Comparison of ENCODE assay signal across 17 cellular contexts in the genomic region with DNA sequence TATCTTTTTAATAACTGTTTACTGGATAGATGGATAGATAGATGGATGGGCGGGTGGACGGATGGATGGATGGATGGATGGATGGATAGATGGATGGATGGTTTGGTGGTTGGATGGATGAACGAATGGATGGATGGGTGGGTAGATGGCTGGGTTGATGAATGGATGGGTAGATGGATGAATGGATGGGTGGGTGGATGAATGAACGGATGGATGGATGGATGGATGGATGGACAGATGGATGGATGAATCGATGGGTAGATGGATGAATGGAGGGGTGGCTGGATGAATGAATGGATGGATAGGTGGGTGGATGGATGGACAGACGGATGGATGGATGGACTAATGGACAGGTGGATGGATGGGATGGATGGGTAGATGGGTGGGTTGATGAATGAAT. TPM values are rescaled to one million over a fixed set of nuclear protein-coding genes. Genes with fewer than 3 reads are reported as not detected.
DNase-seq lines count a peak whose midpoint lies in the region; FAIRE-seq and TF ChIP-seq lines count a peak whose summit lies in the region.
"Had no signal": no experiment of that assay in that cellular context is flagged by ENCODE, and none has a peak within 500 bp of the region (broad histone marks: within the 10 kb centered on the region; RNA-seq: fewer than 3 reads in every experiment).

No MANE protein-coding gene starts in this region.

- DNase-seq in activated naive CD4-positive, alpha-beta T cell treated with anti-CD3 and anti-CD28 coated beads, Interleukin-2, amount 10 ng/mL, durations not matched to agents 7 days and 5 days = no peak
- DNase-seq in activated naive CD4-positive, alpha-beta T cell treated with Interleukin-2 at 50 U/mL for 16 hours = no peak
- DNase-seq in glutamatergic neuron (no peak), urothelium cell line (ENCODE audit: low spot score) (no peak), NCI-H2081 (lab: John Stamatoyannopoulos, UW) (no peak), G401 (ENCODE audit: low spot score) (no peak)
- DNase-seq: 8988T; Calu3; CD8-positive, alpha-beta T cell; DMS79 treated with DMSO at 0.1 percent for 48 hours; GOT3; H7 had no signal

- peaks cover 16% of the 10 kb centered on the region for H3K27me3 Mint-ChIP-seq in activated naive CD4-positive, alpha-beta T cell treated with anti-CD3 and anti-CD28 coated beads, Interleukin-2, amount 10 ng/mL, durations not matched to agents 7 days and 5 days
- H3K27me3 Mint-ChIP-seq in glutamatergic neuron (ENCODE audit: unreplicated experiment) = peaks cover 8% of the 10 kb centered on the region

- in situ Hi-C loops in G401 (cut with HindIII; ENCODE audit: low sequenced_read_pairs) = no loop called here

- no peaks in the 10 kb centered on the region for H3K9me3 ChIP-seq in HEK293 (ENCODE audit: control insufficient read depth, insufficient read depth, low read depth, low read length)
- H3K9me3 ChIP-seq: BLaER1 had no signal

- H3K36me3 ChIP-seq in HEK293 (ENCODE audit: control insufficient read depth in 2 of 2, insufficient read depth in 1 of 2, low read length in 2 of 2) = no peaks in the 10 kb centered on the region
- H3K36me3 ChIP-seq: BLaER1 had no signal

- FAIRE-seq in urothelium cell line (lab: Jason Lieb, UNC) = peak; percentile 91
- FAIRE-seq: GM12878, HepG2 had no signal

- no peaks in the 10 kb centered on the region for H3K36me3 Mint-ChIP-seq in activated naive CD4-positive, alpha-beta T cell treated with anti-CD3 and anti-CD28 coated beads, Interleukin-2, amount 10 ng/mL, durations not matched to agents 7 days and 5 days
- peaks cover 9% of the 10 kb centered on the region for H3K36me3 Mint-ChIP-seq in glutamatergic neuron (ENCODE audit: unreplicated experiment)
- H3K36me3 Mint-ChIP-seq: CD8-positive, alpha-beta T cell had no signal

- TF ChIP-seq CTCF in HEK293 (tag by site-specific recombination; IDR thresholded peaks at IDR 0.05) (no peak), glutamatergic neuron (IDR thresholded peaks at IDR 0.05; ENCODE audit: partially characterized antibody, unreplicated experiment) (no peak)

- peak overlapping the region; percentile 25 for H3K27ac Mint-ChIP-seq in activated naive CD4-positive, alpha-beta T cell treated with anti-CD3 and anti-CD28 coated beads, Interleukin-2, amount 10 ng/mL, durations not matched to agents 7 days and 5 days
- H3K27ac Mint-ChIP-seq in glutamatergic neuron (ENCODE audit: unreplicated experiment) = no peak overlapping the region
- H3K27ac Mint-ChIP-seq: CD8-positive, alpha-beta T cell had no signal

- H3K4me1 Mint-ChIP-seq in activated naive CD4-positive, alpha-beta T cell treated with anti-CD3 and anti-CD28 coated beads, Interleukin-2, amount 10 ng/mL, durations not matched to agents 7 days and 5 days = no peaks in the 10 kb centered on the region
- peaks cover 4% of the 10 kb centered on the region for H3K4me1 Mint-ChIP-seq in glutamatergic neuron (ENCODE audit: low read depth, unreplicated experiment)

- H3K4me3 Mint-ChIP-seq in activated naive CD4-positive, alpha-beta T cell treated with anti-CD3 and anti-CD28 coated beads, Interleukin-2, amount 10 ng/mL, durations not matched to agents 7 days and 5 days = no peak overlapping the region
- H3K4me3 Mint-ChIP-seq in glutamatergic neuron (ENCODE audit: unreplicated experiment) = peak overlapping the region; percentile 1
- H3K4me3 Mint-ChIP-seq: CD8-positive, alpha-beta T cell had no signal

- H3K4me3 ChIP-seq in HEK293 (ENCODE audit: low read depth, low read length) = no peak overlapping the region
- H3K4me3 ChIP-seq: GM12878 had no signal

- POLR2A ChIA-PET in HEK293 (lab: Yijun Ruan, JAX) = no interaction called here

- no peak overlapping the region for H3K27ac ChIP-seq in HEK293 (ENCODE audit: extremely low read depth, low read depth, low read length)

- CTCF ChIA-PET in activated naive CD4-positive, alpha-beta T cell treated with anti-CD3 and anti-CD28 coated beads, Interleukin-2, amount 10 ng/mL, durations not matched to agents 7 days and 5 days (lab: Charles Lee) = no interaction called here
- CTCF ChIA-PET in HEK293 (lab: Yijun Ruan, JAX) = interaction anchor here (0.6 to 1.6 kb wide), 2 partner anchors 53 to 62 kb away, joined by 3 to 6 read pairs; no protein-coding TSS in a partner anchor

- H3K4me1 ChIP-seq in HEK293 (ENCODE audit: control insufficient read depth, insufficient read depth, low read length) = no peaks in the 10 kb centered on the region

- no peaks in the 10 kb centered on the region for H3K9me3 Mint-ChIP-seq in activated naive CD4-positive, alpha-beta T cell treated with anti-CD3 and anti-CD28 coated beads, Interleukin-2, amount 10 ng/mL, durations not matched to agents 7 days and 5 days
- H3K9me3 Mint-ChIP-seq in glutamatergic neuron (ENCODE audit: unreplicated experiment) = peaks cover 7% of the 10 kb centered on the region
- H3K9me3 Mint-ChIP-seq: CD8-positive, alpha-beta T cell had no signal

TF ChIP-seq in HEK293, 187 proteins besides CTCF, POLR2A, EP300 and RAD21:
- no peak for TF ChIP-seq RBAK (tag by site-specific recombination; IDR thresholded peaks at IDR 0.05)
- TF ChIP-seq, protein P1, sequence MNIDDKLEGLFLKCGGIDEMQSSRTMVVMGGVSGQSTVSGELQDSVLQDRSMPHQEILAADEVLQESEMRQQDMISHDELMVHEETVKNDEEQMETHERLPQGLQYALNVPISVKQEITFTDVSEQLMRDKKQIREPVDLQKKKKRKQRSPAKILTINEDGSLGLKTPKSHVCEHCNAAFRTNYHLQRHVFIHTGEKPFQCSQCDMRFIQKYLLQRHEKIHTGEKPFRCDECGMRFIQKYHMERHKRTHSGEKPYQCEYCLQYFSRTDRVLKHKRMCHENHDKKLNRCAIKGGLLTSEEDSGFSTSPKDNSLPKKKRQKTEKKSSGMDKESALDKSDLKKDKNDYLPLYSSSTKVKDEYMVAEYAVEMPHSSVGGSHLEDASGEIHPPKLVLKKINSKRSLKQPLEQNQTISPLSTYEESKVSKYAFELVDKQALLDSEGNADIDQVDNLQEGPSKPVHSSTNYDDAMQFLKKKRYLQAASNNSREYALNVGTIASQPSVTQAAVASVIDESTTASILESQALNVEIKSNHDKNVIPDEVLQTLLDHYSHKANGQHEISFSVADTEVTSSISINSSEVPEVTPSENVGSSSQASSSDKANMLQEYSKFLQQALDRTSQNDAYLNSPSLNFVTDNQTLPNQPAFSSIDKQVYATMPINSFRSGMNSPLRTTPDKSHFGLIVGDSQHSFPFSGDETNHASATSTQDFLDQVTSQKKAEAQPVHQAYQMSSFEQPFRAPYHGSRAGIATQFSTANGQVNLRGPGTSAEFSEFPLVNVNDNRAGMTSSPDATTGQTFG (tag by site-specific recombination; IDR thresholded peaks at IDR 0.05; ENCODE audit: borderline replicate concordance) = 0 out of 2 replicates have a peak, but pooled peaks have one; percentile 59
- peak; percentile 75 for TF ChIP-seq ZBTB17 (tag by site-specific recombination; IDR thresholded peaks at IDR 0.05)
- 0 out of 2 replicates have a peak, but pooled peaks have one; percentile 15 for TF ChIP-seq ZNF266 (tag by site-specific recombination; IDR thresholded peaks at IDR 0.05; ENCODE audit: low read depth)
- TF ChIP-seq ZNF366 (tag by site-specific recombination; conservative IDR thresholded peaks at IDR 0.05) = peak; percentile 96

RNA-seq across cellular contexts. Expression of a gene that starts 13.8 kb away (rescaled TPM):
- not detected for total RNA-seq in glutamatergic neuron (ENCODE audit: unreplicated experiment)
- total RNA-seq in G401 (2014; rRNA removed; shearing (Covaris generic)) = not detected in 2 replicates
- total RNA-seq: A673; Calu3; CD8-positive, alpha-beta T cell; GM12878; H7; HepG2 had no signal

RNA-seq across cellular contexts. Expression of a gene that starts 21.5 kb away (rescaled TPM):
- not detected for total RNA-seq in glutamatergic neuron (ENCODE audit: unreplicated experiment)
- total RNA-seq in G401 (2014; rRNA removed; shearing (Covaris generic)) = 0.61 TPM in 1 of 2 replicates, not detected in the other
- total RNA-seq: A673; Calu3; CD8-positive, alpha-beta T cell; GM12878; H7 had no signal
